ENCODE assay signal across 8 cellular contexts in genomic region chr21:35256468-35256988, GRCh38.
A peak's percentile ranks its signal among the peaks of the same experiment; 100 is the strongest.
DNase-seq lines count a peak whose midpoint lies in the region; ATAC-seq lines count a peak whose summit lies in the region.

No MANE protein-coding gene starts in this region.

- peak; percentile 7 for DNase-seq in activated naive CD4-positive, alpha-beta T cell treated with Interleukin-2 at 50 U/mL for 16 hours
- DNase-seq in activated naive CD4-positive, alpha-beta T cell (lab: John Stamatoyannopoulos, UW) = no peak
- peak; percentile 91 to 92 for DNase-seq in SHP77 (lab: John Stamatoyannopoulos, UW)
- peak; percentile 98 for DNase-seq in fibroblast of peridontal ligament (ENCODE audit: extremely low read depth)
- DNase-seq in non-pigmented ciliary epithelial cell (ENCODE audit: low read depth) = peak; percentile 98
- DNase-seq in T-helper 1 cell = no peak
- no peak for DNase-seq in stimulated activated CD4-positive, alpha-beta T cell treated with anti-CD3 and anti-CD28 coated beads, Interleukin-1b, Interleukin-23, amount 100 ng/mL, for 48 hours

- ATAC-seq in HG03571 (IDR thresholded peaks at IDR 0.05; ENCODE audit: unreplicated experiment) = no peak

Comparison
In these comparisons a context has a peak if more than half of its experiments do, and no peak if none do; other contexts are left out.
1. DNase-seq: peak in activated naive CD4-positive, alpha-beta T cell treated with Interleukin-2 at 50 U/mL for 16 hours (single experiment), SHP77 (2 of 2), fibroblast of peridontal ligament (single experiment) and non-pigmented ciliary epithelial cell (single experiment); none in activated naive CD4-positive, alpha-beta T cell (0 of 4), T-helper 1 cell (0 of 5) and stimulated activated CD4-positive, alpha-beta T cell treated with anti-CD3 and anti-CD28 coated beads, Interleukin-1b, Interleukin-23, amount 100 ng/mL, for 48 hours (single experiment).